8 cellular contexts compared by ENCODE assay signal in the genomic region with DNA sequence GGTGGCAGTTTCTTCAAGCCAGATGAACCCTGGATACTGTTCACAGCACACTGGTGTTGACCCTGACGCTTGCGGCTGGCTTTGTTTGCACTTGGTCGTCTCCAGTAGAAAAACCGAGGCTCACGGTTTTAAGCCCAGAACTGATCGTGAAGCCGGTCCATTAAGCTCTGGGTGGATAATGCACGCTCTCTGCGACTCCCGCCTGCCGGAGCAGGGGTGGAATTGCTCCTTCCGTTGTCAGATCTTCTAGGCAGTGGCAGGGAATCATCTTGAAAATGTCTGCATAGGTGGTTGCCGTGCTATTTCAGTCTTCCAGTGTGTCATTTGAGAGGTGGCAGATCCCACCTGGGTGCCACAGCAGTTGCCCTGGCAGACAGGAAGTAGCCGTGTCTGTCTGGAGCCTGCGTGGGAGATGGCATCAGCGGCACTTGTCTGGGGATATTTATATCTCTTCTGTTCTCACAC. TPM values are rescaled to one million over a fixed set of nuclear protein-coding genes. Genes with fewer than 3 reads are reported as not detected.
DNase-seq lines count a peak whose midpoint lies in the region; ATAC-seq and TF ChIP-seq lines count a peak whose summit lies in the region.

No MANE protein-coding gene starts in this region.

- no peaks in the 10 kb centered on the region for H3K9me3 ChIP-seq in MM.1S (replicated peaks; ENCODE audit: insufficient read depth, low read length)

- H3K4me2 ChIP-seq in MM.1S (ENCODE audit: low read depth, low read length) = peak overlapping the region; percentile 71

- no peaks in the 10 kb centered on the region for H3K27me3 ChIP-seq in MM.1S (replicated peaks; ENCODE audit: insufficient read depth, low read length)

- peaks cover 66% of the 10 kb centered on the region for H3K79me2 ChIP-seq in MM.1S (ENCODE audit: low read length)

- no peaks in the 10 kb centered on the region for H3K9me2 ChIP-seq in MM.1S (replicated peaks; ENCODE audit: insufficient read depth, low read length)

- H3F3A ChIP-seq in MM.1S (ENCODE audit: insufficient read depth, low read length) = peaks cover 25% of the 10 kb centered on the region

- peaks cover 14% of the 10 kb centered on the region for H3K4me1 ChIP-seq in MM.1S (ENCODE audit: low read length)

- peak overlapping the region; percentile 72 for H3K27ac ChIP-seq in MM.1S (ENCODE audit: low read length)

- POLR2A ChIA-PET in activated CD8-positive, alpha-beta T cell treated with anti-CD3 and anti-CD28 coated beads for 36 hours (lab: Charles Lee) = interaction anchor here (1.0 to 1.7 kb wide), 2 partner anchors 13 to 57 kb away, joined by 4 read pairs; a partner anchor contains a TSS

- H3K36me3 ChIP-seq in MM.1S (replicated peaks; ENCODE audit: insufficient read depth, low read length) = 0 out of 2 replicates have a peak, but pooled peaks cover 2% of the 10 kb centered on the region

- TF ChIP-seq CTCF in MM.1S (IDR thresholded peaks at IDR 0.05; ENCODE audit: low read length) = peak; percentile 33
- no peak for TF ChIP-seq CTCF in activated CD8-positive, alpha-beta T cell treated with anti-CD3 and anti-CD28 coated beads for 36 hours (IDR thresholded peaks at IDR 0.05)
- peak; percentile 22 for TF ChIP-seq CTCF in epithelial cell of esophagus (IDR thresholded peaks at IDR 0.05; ENCODE audit: insufficient read depth, low read depth, low read length, missing control alignments)
- peak; percentile 40 for TF ChIP-seq CTCF in neural crest cell (conservative IDR thresholded peaks at IDR 0.05)

- H3K9me3 Mint-ChIP-seq in activated CD8-positive, alpha-beta T cell treated with anti-CD3 and anti-CD28 coated beads for 36 hours = no peaks in the 10 kb centered on the region
- no peaks in the 10 kb centered on the region for H3K9me3 Mint-ChIP-seq in neural crest cell

- peak; percentile 42 for DNase-seq in MM.1S
- DNase-seq in activated CD8-positive, alpha-beta T cell treated with anti-CD3 and anti-CD28 coated beads for 36 hours = peak; percentile 68
- DNase-seq in epithelial cell of esophagus (ENCODE audit: low read depth) = peak; percentile 30
- no peak for DNase-seq in neural crest cell (ENCODE audit: low read depth, low spot score)
- DNase-seq in DMS 273 (lab: John Stamatoyannopoulos, UW; ENCODE audit: unreplicated experiment) = no peak
- no peak for DNase-seq in ureter (ENCODE audit: low spot score)

- CTCF ChIA-PET in activated CD8-positive, alpha-beta T cell treated with anti-CD3 and anti-CD28 coated beads for 36 hours (lab: Charles Lee) = no interaction called here

- H2AFZ ChIP-seq in MM.1S (ENCODE audit: low read length) = no peak overlapping the region

- H3K4me1 Mint-ChIP-seq in activated CD8-positive, alpha-beta T cell treated with anti-CD3 and anti-CD28 coated beads for 36 hours (ENCODE audit: low read depth) = peaks cover 53% of the 10 kb centered on the region
- peaks cover 46% of the 10 kb centered on the region for H3K4me1 Mint-ChIP-seq in neural crest cell

- peak; percentile 28 for ATAC-seq in activated CD8-positive, alpha-beta T cell treated with anti-CD3 and anti-CD28 coated beads for 36 hours
- ATAC-seq in HG02885 (IDR thresholded peaks at IDR 0.05; ENCODE audit: poor library complexity, unreplicated experiment) (no peak), HG02870 (IDR thresholded peaks at IDR 0.05; ENCODE audit: unreplicated experiment) (no peak)

- H3K4me3 Mint-ChIP-seq in activated CD8-positive, alpha-beta T cell treated with anti-CD3 and anti-CD28 coated beads for 36 hours = peak overlapping the region; percentile 50
- peak overlapping the region; percentile 82 for H3K4me3 Mint-ChIP-seq in neural crest cell

- no peaks in the 10 kb centered on the region for H3K27me3 Mint-ChIP-seq in activated CD8-positive, alpha-beta T cell treated with anti-CD3 and anti-CD28 coated beads for 36 hours
- no peaks in the 10 kb centered on the region for H3K27me3 Mint-ChIP-seq in neural crest cell (ENCODE audit: low read depth)

- intact Hi-C loops in activated CD8-positive, alpha-beta T cell treated with anti-CD3 and anti-CD28 coated beads for 36 hours (cut with micrococcal nuclease) = no loop called here

- peak overlapping the region; percentile 82 for H3K27ac Mint-ChIP-seq in activated CD8-positive, alpha-beta T cell treated with anti-CD3 and anti-CD28 coated beads for 36 hours
- peak overlapping the region; percentile 94 for H3K27ac Mint-ChIP-seq in neural crest cell (ENCODE audit: unreplicated experiment)

- H3K36me3 Mint-ChIP-seq in activated CD8-positive, alpha-beta T cell treated with anti-CD3 and anti-CD28 coated beads for 36 hours (ENCODE audit: low read depth) = peaks cover 31% of the 10 kb centered on the region
- H3K36me3 Mint-ChIP-seq in neural crest cell (ENCODE audit: low read depth) = peaks cover 4% of the 10 kb centered on the region

- H3K9ac ChIP-seq in MM.1S (ENCODE audit: low read length) = peak overlapping the region; percentile 55

- H3K4me3 ChIP-seq in MM.1S (ENCODE audit: low read length) (peak overlapping the region; percentile 37), epithelial cell of esophagus (ENCODE audit: low read length) (no peak overlapping the region)

- H4K20me1 ChIP-seq in MM.1S (ENCODE audit: insufficient read depth, low read length) = no peaks in the 10 kb centered on the region

RNA-seq across cellular contexts. Expression of a gene that starts 35.9 kb away (rescaled TPM):
- 10 to 100 TPM; 21.2 to 21.3 TPM for total RNA-seq in activated CD8-positive, alpha-beta T cell treated with anti-CD3 and anti-CD28 coated beads for 36 hours
- total RNA-seq in neural crest cell = 31.2 and 37.6 TPM in 2 replicates
- 39.1 TPM for total RNA-seq in ureter

RNA-seq across cellular contexts. Expression of a gene that starts 57.5 kb away (rescaled TPM):
- 10 to 100 TPM; 38.5 to 39.6 TPM for total RNA-seq in activated CD8-positive, alpha-beta T cell treated with anti-CD3 and anti-CD28 coated beads for 36 hours
- 28.1 and 29.1 TPM in 2 replicates for total RNA-seq in neural crest cell
- 40.4 TPM for total RNA-seq in ureter

Comparison
In these comparisons a context has a peak if more than half of its experiments do, and no peak if none do; other contexts are left out.
1. DNase-seq: peak in MM.1S (single experiment), activated CD8-positive, alpha-beta T cell treated with anti-CD3 and anti-CD28 coated beads for 36 hours (single experiment) and epithelial cell of esophagus (single experiment); none in neural crest cell (single experiment), DMS 273 (single experiment) and ureter (single experiment).